1 cellular context compared by ENCODE assay signal in the genomic region with DNA sequence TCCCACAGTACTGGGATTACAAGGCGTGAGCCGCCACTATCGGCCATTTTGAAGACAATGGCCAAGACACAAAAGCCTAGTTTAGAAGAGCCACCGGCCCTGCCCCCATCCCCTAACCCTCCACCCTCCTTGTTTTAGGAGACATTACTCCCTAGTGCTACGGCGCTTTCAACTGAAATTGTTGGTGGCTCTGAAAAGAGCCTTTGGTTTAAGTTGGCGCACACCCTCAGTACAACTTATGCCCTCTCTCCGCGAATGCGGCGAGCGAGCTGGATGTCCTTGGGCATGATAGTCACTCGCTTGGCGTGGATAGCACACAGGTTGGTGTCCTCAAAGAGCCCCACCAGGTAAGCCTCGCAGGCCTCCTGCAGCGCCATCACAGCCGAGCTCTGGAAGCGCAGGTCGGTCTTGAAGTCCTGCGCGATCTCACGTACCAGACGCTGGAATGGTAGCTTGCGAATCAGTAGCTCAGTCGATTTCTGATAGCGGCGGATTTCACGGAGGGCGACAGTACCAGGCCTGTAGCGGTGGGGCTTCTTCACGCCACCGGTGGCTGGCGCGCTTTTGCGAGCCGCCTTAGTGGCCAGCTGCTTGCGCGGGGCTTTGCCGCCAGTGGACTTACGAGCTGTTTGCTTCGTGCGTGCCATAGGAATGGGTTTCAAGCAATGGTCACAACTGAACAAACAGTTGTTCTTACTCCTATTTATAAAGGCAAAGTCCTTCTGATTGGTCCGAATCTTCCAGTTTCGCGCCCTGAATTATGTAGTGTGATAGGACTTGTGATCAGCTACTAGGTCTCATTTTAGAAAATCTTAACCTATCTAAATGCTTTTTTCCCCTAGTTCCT.
TF ChIP-seq lines count a peak whose summit lies in the region.

No MANE protein-coding gene starts in this region.

TF ChIP-seq in HepG2, 621 proteins besides CTCF, POLR2A, EP300 and RAD21 (continued from another document and continues in another):
- TF ChIP-seq, protein P1, sequence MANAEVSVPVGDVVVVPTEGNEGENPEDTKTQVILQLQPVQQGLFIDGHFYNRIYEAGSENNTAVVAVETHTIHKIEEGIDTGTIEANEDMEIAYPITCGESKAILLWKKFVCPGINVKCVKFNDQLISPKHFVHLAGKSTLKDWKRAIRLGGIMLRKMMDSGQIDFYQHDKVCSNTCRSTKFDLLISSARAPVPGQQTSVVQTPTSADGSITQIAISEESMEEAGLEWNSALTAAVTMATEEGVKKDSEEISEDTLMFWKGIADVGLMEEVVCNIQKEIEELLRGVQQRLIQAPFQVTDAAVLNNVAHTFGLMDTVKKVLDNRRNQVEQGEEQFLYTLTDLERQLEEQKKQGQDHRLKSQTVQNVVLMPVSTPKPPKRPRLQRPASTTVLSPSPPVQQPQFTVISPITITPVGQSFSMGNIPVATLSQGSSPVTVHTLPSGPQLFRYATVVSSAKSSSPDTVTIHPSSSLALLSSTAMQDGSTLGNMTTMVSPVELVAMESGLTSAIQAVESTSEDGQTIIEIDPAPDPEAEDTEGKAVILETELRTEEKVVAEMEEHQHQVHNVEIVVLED (CRISPR knock-in tag; IDR thresholded peaks at IDR 0.05; ENCODE audit: borderline replicate concordance), result peak; percentile 67; the same call in 1 of the 2 replicates
- TF ChIP-seq, protein P2, sequence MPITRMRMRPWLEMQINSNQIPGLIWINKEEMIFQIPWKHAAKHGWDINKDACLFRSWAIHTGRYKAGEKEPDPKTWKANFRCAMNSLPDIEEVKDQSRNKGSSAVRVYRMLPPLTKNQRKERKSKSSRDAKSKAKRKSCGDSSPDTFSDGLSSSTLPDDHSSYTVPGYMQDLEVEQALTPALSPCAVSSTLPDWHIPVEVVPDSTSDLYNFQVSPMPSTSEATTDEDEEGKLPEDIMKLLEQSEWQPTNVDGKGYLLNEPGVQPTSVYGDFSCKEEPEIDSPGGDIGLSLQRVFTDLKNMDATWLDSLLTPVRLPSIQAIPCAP (CRISPR knock-in tag; IDR thresholded peaks at IDR 0.05; ENCODE audit: low read depth), result no peak
- TF ChIP-seq ADNP (CRISPR knock-in tag; IDR thresholded peaks at IDR 0.05) (no peak), ZNF350 (CRISPR knock-in tag; IDR thresholded peaks at IDR 0.05; ENCODE audit: borderline replicate concordance, low read depth) (peak; percentile 35; the same call in 1 of the 2 replicates), HHEX (CRISPR knock-in tag; IDR thresholded peaks at IDR 0.05) (no peak), FOXP1 (IDR thresholded peaks at IDR 0.05) (no peak), FOXP1 (CRISPR knock-in tag; IDR thresholded peaks at IDR 0.05) (no peak), CBX2 (IDR thresholded peaks at IDR 0.05; ENCODE audit: low read depth, low read length) (peak; percentile 3; the same call in 1 of the 2 replicates), CBX2 (CRISPR knock-in tag; IDR thresholded peaks at IDR 0.05; ENCODE audit: low read depth) (0 out of 2 replicates have a peak, but pooled peaks have one; percentile 24), ZSCAN21 (CRISPR knock-in tag; IDR thresholded peaks at IDR 0.05; ENCODE audit: borderline replicate concordance) (peak; percentile 70; the same call in 1 of the 2 replicates), ZNF563 (CRISPR knock-in tag; IDR thresholded peaks at IDR 0.05) (peak; percentile 85), NCOR1 (IDR thresholded peaks at IDR 0.05; ENCODE audit: borderline replicate concordance, low read length) (no peak), ZNF883 (CRISPR knock-in tag; IDR thresholded peaks at IDR 0.05; ENCODE audit: not compliant biosample characterization) (peak; percentile 31), ZNF24 (IDR thresholded peaks at IDR 0.05) (no peak), ZNF737 (CRISPR knock-in tag; IDR thresholded peaks at IDR 0.05; ENCODE audit: borderline replicate concordance) (no peak), ZNF3 (CRISPR knock-in tag; IDR thresholded peaks at IDR 0.05) (no peak), ZNF549 (CRISPR knock-in tag; IDR thresholded peaks at IDR 0.05) (no peak), ZNF709 (CRISPR knock-in tag; IDR thresholded peaks at IDR 0.05) (peak; percentile 80), SIX4 (CRISPR knock-in tag; IDR thresholded peaks at IDR 0.05) (no peak), ZNF792 (CRISPR knock-in tag; IDR thresholded peaks at IDR 0.05) (peak; percentile 38), ZNF552 (CRISPR knock-in tag; IDR thresholded peaks at IDR 0.05; ENCODE audit: borderline replicate concordance) (no peak), RFXAP (CRISPR knock-in tag; IDR thresholded peaks at IDR 0.05; ENCODE audit: borderline replicate concordance) (peak; percentile 78; the same call in 1 of the 2 replicates), FIP1L1 (IDR thresholded peaks at IDR 0.05; ENCODE audit: borderline replicate concordance, insufficient read depth, low read depth, low read length) (no peak), ZNF224 (CRISPR knock-in tag; IDR thresholded peaks at IDR 0.05) (no peak), ZNF850 (CRISPR knock-in tag; conservative IDR thresholded peaks at IDR 0.05) (no peak), ZZZ3 (CRISPR knock-in tag; IDR thresholded peaks at IDR 0.05; ENCODE audit: borderline replicate concordance) (no peak), ZNF143 (CRISPR knock-in tag; IDR thresholded peaks at IDR 0.05) (no peak), JUNB (CRISPR knock-in tag; IDR thresholded peaks at IDR 0.05; ENCODE audit: borderline replicate concordance) (no peak), TAF1 (CRISPR knock-in tag; IDR thresholded peaks at IDR 0.05) (no peak; the same call in 1 of the 2 replicates), MED13 (CRISPR knock-in tag; IDR thresholded peaks at IDR 0.05) (peak; percentile 24; the same call in 1 of the 2 replicates), RAD51 (IDR thresholded peaks at IDR 0.05; ENCODE audit: borderline replicate concordance) (no peak), ZNF225 (CRISPR knock-in tag; IDR thresholded peaks at IDR 0.05) (no peak; the same call in 1 of the 2 replicates), HNF4A (CRISPR knock-in tag; IDR thresholded peaks at IDR 0.05) (no peak), ETV5 (CRISPR knock-in tag; IDR thresholded peaks at IDR 0.05; ENCODE audit: borderline replicate concordance) (peak; percentile 6; the same call in 1 of the 2 replicates), ZNF431 (CRISPR knock-in tag; IDR thresholded peaks at IDR 0.05; ENCODE audit: borderline replicate concordance, low read depth) (no peak), SCMH1 (CRISPR knock-in tag; IDR thresholded peaks at IDR 0.05; ENCODE audit: borderline replicate concordance) (no peak)
- TF ChIP-seq, protein P3, sequence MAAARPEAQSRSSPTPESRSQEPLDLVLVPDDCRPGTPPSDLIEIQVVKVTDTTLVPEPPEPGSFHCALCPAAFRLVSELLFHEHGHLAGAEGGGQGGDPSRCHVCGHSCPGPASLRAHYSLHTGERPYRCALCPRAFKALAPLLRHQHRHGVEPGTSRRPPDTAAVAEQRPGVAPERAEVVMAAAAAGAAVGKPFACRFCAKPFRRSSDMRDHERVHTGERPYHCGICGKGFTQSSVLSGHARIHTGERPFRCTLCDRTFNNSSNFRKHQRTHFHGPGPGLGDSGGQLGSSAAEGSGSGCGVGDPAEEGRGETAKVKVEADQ (CRISPR knock-in tag; IDR thresholded peaks at IDR 0.05; ENCODE audit: borderline replicate concordance), result peak; percentile 79; the same call in 1 of the 2 replicates
- TF ChIP-seq, protein P4, sequence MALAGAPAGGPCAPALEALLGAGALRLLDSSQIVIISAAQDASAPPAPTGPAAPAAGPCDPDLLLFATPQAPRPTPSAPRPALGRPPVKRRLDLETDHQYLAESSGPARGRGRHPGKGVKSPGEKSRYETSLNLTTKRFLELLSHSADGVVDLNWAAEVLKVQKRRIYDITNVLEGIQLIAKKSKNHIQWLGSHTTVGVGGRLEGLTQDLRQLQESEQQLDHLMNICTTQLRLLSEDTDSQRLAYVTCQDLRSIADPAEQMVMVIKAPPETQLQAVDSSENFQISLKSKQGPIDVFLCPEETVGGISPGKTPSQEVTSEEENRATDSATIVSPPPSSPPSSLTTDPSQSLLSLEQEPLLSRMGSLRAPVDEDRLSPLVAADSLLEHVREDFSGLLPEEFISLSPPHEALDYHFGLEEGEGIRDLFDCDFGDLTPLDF (CRISPR knock-in tag; IDR thresholded peaks at IDR 0.05), result peak; percentile 41; the same call in 1 of the 2 replicates
- TF ChIP-seq, protein P5, sequence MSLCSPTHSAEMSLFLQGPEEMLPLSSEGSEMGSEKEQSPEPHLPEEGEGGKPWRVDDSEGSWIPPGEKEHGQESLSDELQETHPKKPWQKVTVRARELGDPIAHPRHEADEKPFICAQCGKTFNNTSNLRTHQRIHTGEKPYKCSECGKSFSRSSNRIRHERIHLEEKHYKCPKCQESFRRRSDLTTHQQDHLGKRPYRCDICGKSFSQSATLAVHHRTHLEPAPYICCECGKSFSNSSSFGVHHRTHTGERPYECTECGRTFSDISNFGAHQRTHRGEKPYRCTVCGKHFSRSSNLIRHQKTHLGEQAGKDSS (CRISPR knock-in tag; IDR thresholded peaks at IDR 0.05; ENCODE audit: borderline replicate concordance, low read depth), result no peak; the same call in 1 of the 2 replicates
- TF ChIP-seq, protein P6, sequence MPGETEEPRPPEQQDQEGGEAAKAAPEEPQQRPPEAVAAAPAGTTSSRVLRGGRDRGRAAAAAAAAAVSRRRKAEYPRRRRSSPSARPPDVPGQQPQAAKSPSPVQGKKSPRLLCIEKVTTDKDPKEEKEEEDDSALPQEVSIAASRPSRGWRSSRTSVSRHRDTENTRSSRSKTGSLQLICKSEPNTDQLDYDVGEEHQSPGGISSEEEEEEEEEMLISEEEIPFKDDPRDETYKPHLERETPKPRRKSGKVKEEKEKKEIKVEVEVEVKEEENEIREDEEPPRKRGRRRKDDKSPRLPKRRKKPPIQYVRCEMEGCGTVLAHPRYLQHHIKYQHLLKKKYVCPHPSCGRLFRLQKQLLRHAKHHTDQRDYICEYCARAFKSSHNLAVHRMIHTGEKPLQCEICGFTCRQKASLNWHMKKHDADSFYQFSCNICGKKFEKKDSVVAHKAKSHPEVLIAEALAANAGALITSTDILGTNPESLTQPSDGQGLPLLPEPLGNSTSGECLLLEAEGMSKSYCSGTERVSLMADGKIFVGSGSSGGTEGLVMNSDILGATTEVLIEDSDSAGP (CRISPR knock-in tag; IDR thresholded peaks at IDR 0.05; ENCODE audit: borderline replicate concordance), result peak; percentile 84
- TF ChIP-seq, protein P7, sequence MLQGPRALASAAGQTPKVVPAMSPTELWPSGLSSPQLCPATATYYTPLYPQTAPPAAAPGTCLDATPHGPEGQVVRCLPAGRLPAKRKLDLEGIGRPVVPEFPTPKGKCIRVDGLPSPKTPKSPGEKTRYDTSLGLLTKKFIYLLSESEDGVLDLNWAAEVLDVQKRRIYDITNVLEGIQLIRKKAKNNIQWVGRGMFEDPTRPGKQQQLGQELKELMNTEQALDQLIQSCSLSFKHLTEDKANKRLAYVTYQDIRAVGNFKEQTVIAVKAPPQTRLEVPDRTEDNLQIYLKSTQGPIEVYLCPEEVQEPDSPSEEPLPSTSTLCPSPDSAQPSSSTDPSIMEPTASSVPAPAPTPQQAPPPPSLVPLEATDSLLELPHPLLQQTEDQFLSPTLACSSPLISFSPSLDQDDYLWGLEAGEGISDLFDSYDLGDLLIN (CRISPR knock-in tag; IDR thresholded peaks at IDR 0.05; ENCODE audit: borderline replicate concordance), result 0 out of 2 replicates have a peak, but pooled peaks have one; percentile 21
- TF ChIP-seq, protein P8, sequence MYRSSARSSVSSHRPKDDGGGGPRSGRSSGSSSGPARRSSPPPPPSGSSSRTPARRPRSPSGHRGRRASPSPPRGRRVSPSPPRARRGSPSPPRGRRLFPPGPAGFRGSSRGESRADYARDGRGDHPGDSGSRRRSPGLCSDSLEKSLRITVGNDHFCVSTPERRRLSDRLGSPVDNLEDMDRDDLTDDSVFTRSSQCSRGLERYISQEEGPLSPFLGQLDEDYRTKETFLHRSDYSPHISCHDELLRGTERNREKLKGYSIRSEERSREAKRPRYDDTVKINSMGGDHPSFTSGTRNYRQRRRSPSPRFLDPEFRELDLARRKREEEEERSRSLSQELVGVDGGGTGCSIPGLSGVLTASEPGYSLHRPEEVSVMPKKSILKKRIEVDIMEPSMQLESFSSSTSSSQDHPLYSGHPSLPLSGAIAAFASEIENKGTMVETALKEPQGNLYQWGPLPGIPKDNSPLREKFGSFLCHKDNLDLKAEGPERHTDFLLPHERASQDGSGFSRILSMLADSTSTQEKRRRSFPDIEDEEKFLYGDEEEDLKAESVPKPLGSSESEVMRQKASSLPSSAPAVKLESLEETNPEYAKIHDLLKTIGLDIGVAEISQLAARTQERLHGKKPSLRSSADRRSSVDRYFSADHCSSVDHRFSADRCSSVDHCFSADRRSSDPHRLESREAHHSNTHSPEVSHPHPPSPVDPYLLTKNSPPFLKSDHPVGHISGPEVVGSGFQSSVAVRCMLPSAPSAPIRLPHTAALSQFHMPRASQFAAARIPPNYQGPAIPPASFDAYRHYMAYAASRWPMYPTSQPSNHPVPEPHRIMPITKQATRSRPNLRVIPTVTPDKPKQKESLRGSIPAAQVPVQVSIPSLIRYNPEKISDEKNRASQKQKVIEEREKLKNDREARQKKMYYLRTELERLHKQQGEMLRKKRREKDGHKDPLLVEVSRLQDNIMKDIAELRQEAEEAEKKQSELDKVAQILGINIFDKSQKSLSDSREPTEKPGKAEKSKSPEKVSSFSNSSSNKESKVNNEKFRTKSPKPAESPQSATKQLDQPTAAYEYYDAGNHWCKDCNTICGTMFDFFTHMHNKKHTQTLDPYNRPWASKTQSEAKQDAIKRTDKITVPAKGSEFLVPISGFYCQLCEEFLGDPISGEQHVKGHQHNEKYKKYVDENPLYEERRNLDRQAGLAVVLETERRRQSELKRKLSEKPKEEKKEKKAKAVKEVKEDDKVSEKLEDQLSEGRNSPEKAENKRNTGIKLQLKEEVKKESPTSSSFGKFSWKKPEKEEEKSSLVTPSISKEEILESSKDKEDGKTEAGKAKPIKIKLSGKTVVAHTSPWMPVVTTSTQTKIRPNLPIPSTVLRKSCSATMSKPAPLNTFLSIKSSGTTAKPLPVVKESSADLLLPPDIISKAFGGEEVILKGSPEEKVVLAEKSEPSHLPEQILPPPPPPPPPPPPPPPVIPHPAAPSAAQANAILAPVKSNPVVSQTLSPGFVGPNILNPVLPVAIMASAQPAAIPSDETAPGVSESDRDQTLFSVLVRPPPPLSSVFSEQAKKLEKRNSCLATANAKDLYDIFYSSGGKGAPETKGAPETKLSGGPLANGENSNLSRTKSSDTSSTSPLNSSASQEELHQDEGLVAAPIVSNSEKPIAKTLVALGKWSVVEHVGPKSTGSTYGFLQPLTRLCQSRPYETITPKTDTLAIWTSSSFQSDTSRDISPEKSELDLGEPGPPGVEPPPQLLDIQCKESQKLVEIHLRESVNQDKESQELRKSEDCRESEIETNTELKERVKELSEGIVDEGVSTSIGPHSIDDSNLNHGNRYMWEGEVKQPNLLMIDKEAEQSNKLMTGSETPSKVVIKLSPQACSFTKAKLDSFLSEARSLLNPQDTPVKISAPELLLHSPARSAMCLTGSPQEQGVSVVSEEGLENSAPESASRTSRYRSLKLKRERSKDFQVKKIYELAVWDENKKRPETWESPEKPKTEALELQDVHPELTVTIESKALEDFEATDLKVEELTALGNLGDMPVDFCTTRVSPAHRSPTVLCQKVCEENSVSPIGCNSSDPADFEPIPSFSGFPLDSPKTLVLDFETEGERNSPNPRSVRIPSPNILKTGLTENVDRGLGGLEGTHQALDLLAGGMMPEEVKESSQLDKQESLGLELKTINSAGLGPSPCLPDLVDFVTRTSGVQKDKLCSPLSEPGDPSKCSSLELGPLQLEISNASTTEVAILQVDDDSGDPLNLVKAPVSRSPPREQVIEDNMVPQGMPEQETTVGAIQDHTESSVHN (CRISPR knock-in tag; IDR thresholded peaks at IDR 0.05), result no peak
- TF ChIP-seq, protein P9, sequence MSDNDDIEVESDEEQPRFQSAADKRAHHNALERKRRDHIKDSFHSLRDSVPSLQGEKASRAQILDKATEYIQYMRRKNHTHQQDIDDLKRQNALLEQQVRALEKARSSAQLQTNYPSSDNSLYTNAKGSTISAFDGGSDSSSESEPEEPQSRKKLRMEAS (IDR thresholded peaks at IDR 0.05), result peak; percentile 78
